Comparison of ENCODE assay signal across 12 cellular contexts in the genomic region with DNA sequence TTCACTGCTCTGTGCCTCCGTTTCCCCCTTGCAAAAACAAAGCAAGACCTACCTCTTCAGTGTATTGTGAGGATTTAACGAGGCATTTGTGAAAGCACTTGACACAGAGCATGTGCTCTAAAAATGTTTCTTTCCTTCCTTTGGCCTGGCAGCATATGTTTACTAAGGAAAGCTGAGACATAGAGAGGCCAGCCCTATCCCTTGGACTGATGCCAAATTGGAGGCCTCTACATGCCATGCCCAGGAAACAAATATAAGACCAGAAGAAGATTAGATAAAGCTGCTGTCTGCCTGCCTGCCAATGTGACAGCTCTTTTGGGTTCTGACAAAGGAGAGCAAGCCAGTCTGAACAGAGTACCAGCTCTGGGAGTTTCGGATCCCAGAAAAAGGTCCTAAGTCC. TPM values are rescaled to one million over a fixed set of nuclear protein-coding genes. Genes with fewer than 3 reads are reported as not detected.
DNase-seq lines count a peak whose midpoint lies in the region; ATAC-seq and TF ChIP-seq lines count a peak whose summit lies in the region.
"Had no signal": no experiment of that assay in that cellular context is flagged by ENCODE, and none has a peak within 500 bp of the region (broad histone marks: within the 10 kb centered on the region; RNA-seq: fewer than 3 reads in every experiment).

No MANE protein-coding gene starts in this region.

- TF ChIP-seq CTCF in Calu3 (IDR thresholded peaks at IDR 0.05; ENCODE audit: unreplicated experiment) (no peak), psoas muscle (IDR thresholded peaks at IDR 0.05) (no peak)

- H3K9me3 ChIP-seq in adipocyte (ENCODE audit: control insufficient read depth, low read length): peaks cover 2% of the 10 kb centered on the region
- H3K9me3 ChIP-seq in psoas muscle: no peaks in the 10 kb centered on the region

- ATAC-seq in psoas muscle: no peak
- ATAC-seq in HG03439 (IDR thresholded peaks at IDR 0.05; ENCODE audit: unreplicated experiment): no peak
- ATAC-seq in natural killer cell treated with Interleukin-12 subunit alpha and Interleukin-12 subunit beta and Interleukin-15 and Interleukin-18, amount 100 ng/mL, for 72 hours: no peak

- H3K27me3 ChIP-seq in adipocyte (replicated peaks; ENCODE audit: control insufficient read depth, insufficient read depth, low read length) (peaks cover 23% of the 10 kb centered on the region), psoas muscle (ENCODE audit: insufficient read depth in 3 of 3, low read length in 2 of 3) (peaks cover 0 to 14% (median 0%) of the 10 kb centered on the region in 3 donors)

- intact Hi-C loops in Calu3 (cut with micrococcal nuclease; ENCODE audit: unreplicated experiment) (no loop called here), psoas muscle (cut with DNase I) (no loop called here)

- no peaks in the 10 kb centered on the region for H3K36me3 Mint-ChIP-seq in Calu3 (ENCODE audit: insufficient read depth, unreplicated experiment)
- no peaks in the 10 kb centered on the region for H3K36me3 Mint-ChIP-seq in natural killer cell treated with Interleukin-12 subunit alpha and Interleukin-12 subunit beta and Interleukin-15 and Interleukin-18, amount 100 ng/mL, for 72 hours
- H3K36me3 Mint-ChIP-seq: CD8-positive, alpha-beta memory T cell had no signal

- H3K4me1 Mint-ChIP-seq in Calu3 (ENCODE audit: low read depth, unreplicated experiment): peaks cover 8% of the 10 kb centered on the region
- H3K4me1 Mint-ChIP-seq in natural killer cell treated with Interleukin-12 subunit alpha and Interleukin-12 subunit beta and Interleukin-15 and Interleukin-18, amount 100 ng/mL, for 72 hours (ENCODE audit: low read depth in 2 of 2): no peaks in the 10 kb centered on the region
- H3K4me1 Mint-ChIP-seq: CD8-positive, alpha-beta memory T cell had no signal

- H3K27me3 Mint-ChIP-seq in Calu3 (ENCODE audit: unreplicated experiment): no peaks in the 10 kb centered on the region
- H3K27me3 Mint-ChIP-seq in natural killer cell treated with Interleukin-12 subunit alpha and Interleukin-12 subunit beta and Interleukin-15 and Interleukin-18, amount 100 ng/mL, for 72 hours: peaks cover 7 to 8% of the 10 kb centered on the region in 2 donors

- DNase-seq in Calu3 (peak; percentile 14), HT1080 (ENCODE audit: low read depth) (peak; percentile 45), adipocyte (ENCODE audit: low read depth) (peak; percentile 58), hepatic stellate cell (ENCODE audit: low spot score) (peak; percentile 20), epidermal melanocyte (ENCODE audit: insufficient read length, low spot score) (no peak), psoas muscle (no peak)
- no peak for DNase-seq in natural killer cell treated with Interleukin-12 subunit alpha and Interleukin-12 subunit beta and Interleukin-15 and Interleukin-18, amount 100 ng/mL, for 72 hours (ENCODE audit: low spot score)
- DNase-seq: CD8-positive, alpha-beta memory T cell; hippocampal formation; NCI-H2107 had no signal

- H3K36me3 ChIP-seq in adipocyte (ENCODE audit: control insufficient read depth, insufficient read depth, low read length, severe bottlenecking): no peaks in the 10 kb centered on the region
- no peaks in the 10 kb centered on the region for H3K36me3 ChIP-seq in psoas muscle (ENCODE audit: insufficient read depth in 1 of 2, low read depth in 1 of 2)

- CTCF ChIA-PET in Calu3 (lab: Charles Lee): interaction anchor here (0.7 to 1.2 kb wide), 2 partner anchors 10 to 14 kb away, joined by 4 to 5 read pairs; no protein-coding TSS in a partner anchor

- H3K4me3 Mint-ChIP-seq in Calu3 (ENCODE audit: low read depth, unreplicated experiment): no peak overlapping the region
- no peak overlapping the region for H3K4me3 Mint-ChIP-seq in natural killer cell treated with Interleukin-12 subunit alpha and Interleukin-12 subunit beta and Interleukin-15 and Interleukin-18, amount 100 ng/mL, for 72 hours
- H3K4me3 Mint-ChIP-seq: CD8-positive, alpha-beta memory T cell had no signal

- H3K9me3 Mint-ChIP-seq in Calu3 (ENCODE audit: low read depth, unreplicated experiment): no peaks in the 10 kb centered on the region
- no peaks in the 10 kb centered on the region for H3K9me3 Mint-ChIP-seq in natural killer cell treated with Interleukin-12 subunit alpha and Interleukin-12 subunit beta and Interleukin-15 and Interleukin-18, amount 100 ng/mL, for 72 hours
- H3K9me3 Mint-ChIP-seq: CD8-positive, alpha-beta memory T cell had no signal

- H3K4me1 ChIP-seq in adipocyte (ENCODE audit: control insufficient read depth, insufficient read depth, low read length) (peaks cover 6% of the 10 kb centered on the region), psoas muscle (peaks cover 5% of the 10 kb centered on the region)

- no peak overlapping the region for H3K27ac Mint-ChIP-seq in Calu3 (ENCODE audit: unreplicated experiment)
- H3K27ac Mint-ChIP-seq in natural killer cell treated with Interleukin-12 subunit alpha and Interleukin-12 subunit beta and Interleukin-15 and Interleukin-18, amount 100 ng/mL, for 72 hours: no peak overlapping the region
- H3K27ac Mint-ChIP-seq: CD8-positive, alpha-beta memory T cell had no signal

- BruUV-seq in Calu3 (replicated peaks; lab: Mats Ljungman, UMichigan): no TSS peak

- H3K9ac ChIP-seq in adipocyte (ENCODE audit: low read length): no peak overlapping the region

- WGBS in psoas muscle, 3 donors: 35 to 51% (median 39%) methylated on average over 3 of the region's 3 CpGs

- H3K4me3 ChIP-seq in adipocyte (ENCODE audit: low read length) (no peak overlapping the region), psoas muscle (no peak overlapping the region)

- H3K27ac ChIP-seq in psoas muscle: no peak overlapping the region

RNA-seq across cellular contexts. Expression of a gene that starts 25.6 kb away (rescaled TPM):
- total RNA-seq in Calu3 (2022) (not detected in 2 replicates), psoas muscle (not detected)
- total RNA-seq in HT1080 (2014; rRNA removed; shearing (Covaris generic)): not detected in 2 replicates
- not detected in 2 replicates for polyA plus RNA-seq in HT1080 (2015; cell fraction: cytosol; rRNA removed)
- polyA plus RNA-seq in HT1080 (2015; cell fraction: nucleus; rRNA removed): not detected in 2 replicates
- polyA plus RNA-seq in psoas muscle: not detected
- total RNA-seq in natural killer cell treated with Interleukin-12 subunit alpha and Interleukin-12 subunit beta and Interleukin-15 and Interleukin-18, amount 100 ng/mL, for 72 hours: not detected
- total RNA-seq: CD8-positive, alpha-beta memory T cell; ureter had no signal
- polyA plus RNA-seq: CD8-positive, alpha-beta memory T cell had no signal

RNA-seq across cellular contexts. Expression of a gene that starts 38.1 kb away (rescaled TPM):
- total RNA-seq in Calu3 (2022) (not detected in 2 replicates), psoas muscle (not detected)
- 0.19 and 0.23 TPM in 2 replicates for total RNA-seq in HT1080 (2014; rRNA removed; shearing (Covaris generic))
- 0.13 TPM in 1 of 2 replicates, not detected in the other for polyA plus RNA-seq in HT1080 (2015; cell fraction: cytosol; rRNA removed)
- 0.17 TPM in 1 of 2 replicates, not detected in the other for polyA plus RNA-seq in HT1080 (2015; cell fraction: nucleus; rRNA removed)
- polyA plus RNA-seq in psoas muscle: not detected
- not detected for total RNA-seq in natural killer cell treated with Interleukin-12 subunit alpha and Interleukin-12 subunit beta and Interleukin-15 and Interleukin-18, amount 100 ng/mL, for 72 hours
- total RNA-seq: CD8-positive, alpha-beta memory T cell; ureter had no signal
- polyA plus RNA-seq: CD8-positive, alpha-beta memory T cell had no signal

RNA-seq across cellular contexts. Expression of a gene that starts 45.4 kb away (rescaled TPM):
- total RNA-seq in Calu3 (2022) (44.8 and 48.3 TPM in 2 replicates), psoas muscle (10 to 100 TPM; 45.0 to 60.6 (median 59.3) TPM)
- total RNA-seq in HT1080 (2014; rRNA removed; shearing (Covaris generic)): 37.4 and 39.7 TPM in 2 replicates
- polyA plus RNA-seq in HT1080 (2015; cell fraction: cytosol; rRNA removed): 42.0 and 44.9 TPM in 2 replicates
- polyA plus RNA-seq in HT1080 (2015; cell fraction: nucleus; rRNA removed): 26.5 and 31.4 TPM in 2 replicates
- 10 to 100 TPM; 73.9 to 81.5 (median 79.0) TPM for polyA plus RNA-seq in psoas muscle
- 10 to 100 TPM; 26.2 to 30.5 TPM for total RNA-seq in natural killer cell treated with Interleukin-12 subunit alpha and Interleukin-12 subunit beta and Interleukin-15 and Interleukin-18, amount 100 ng/mL, for 72 hours

Comparison
In these comparisons a context has a peak if more than half of its experiments do, and no peak if none do; other contexts are left out.
1. DNase-seq: peak in Calu3 (single experiment), HT1080 (single experiment), adipocyte (single experiment) and hepatic stellate cell (single experiment); none in epidermal melanocyte (single experiment), psoas muscle (0 of 2) and natural killer cell treated with Interleukin-12 subunit alpha and Interleukin-12 subunit beta and Interleukin-15 and Interleukin-18, amount 100 ng/mL, for 72 hours (single experiment).